In genomic region chr9:134205636-134206316, GRCh38 we compare ENCODE assay signal across 10 cellular contexts. TPM values are rescaled to one million over a fixed set of nuclear protein-coding genes. Genes with fewer than 3 reads are reported as not detected.
DNase-seq lines count a peak whose midpoint lies in the region; ATAC-seq and TF ChIP-seq lines count a peak whose summit lies in the region.
"Had no signal": no experiment of that assay in that cellular context is flagged by ENCODE, and none has a peak within 500 bp of the region (broad histone marks: within the 10 kb centered on the region; RNA-seq: fewer than 3 reads in every experiment).

No MANE protein-coding gene starts in this region.

- no peaks in the 10 kb centered on the region for H3K36me3 Mint-ChIP-seq in nephron progenitor cell (ENCODE audit: low read depth)
- peaks cover 0 to 4% (median 0%) of the 10 kb centered on the region in 5 donors for H3K36me3 Mint-ChIP-seq in naive thymus-derived CD4-positive, alpha-beta T cell

- ATAC-seq in naive thymus-derived CD4-positive, alpha-beta T cell, result no peak
- ATAC-seq in HG02798 (IDR thresholded peaks at IDR 0.05; ENCODE audit: poor library complexity, unreplicated experiment), result no peak

- peaks cover 27 to 41% (median 32%) of the 10 kb centered on the region in 4 donors for H3K4me1 ChIP-seq in esophagus muscularis mucosa
- H3K4me1 ChIP-seq in naive thymus-derived CD4-positive, alpha-beta T cell (ENCODE audit: control insufficient read depth in 2 of 2, insufficient read depth in 2 of 2, low read length in 2 of 2), result no peaks in the 10 kb centered on the region

- no peaks in the 10 kb centered on the region for H3K36me3 ChIP-seq in esophagus muscularis mucosa
- no peaks in the 10 kb centered on the region for H3K36me3 ChIP-seq in naive thymus-derived CD4-positive, alpha-beta T cell (ENCODE audit: control insufficient read depth in 2 of 3, insufficient read depth in 3 of 3, low read length in 3 of 3)

- H3K4me3 Mint-ChIP-seq in nephron progenitor cell, result peak overlapping the region; percentile 15
- no peak overlapping the region for H3K4me3 Mint-ChIP-seq in naive thymus-derived CD4-positive, alpha-beta T cell
- H3K4me3 Mint-ChIP-seq: dendritic cell treated with granulocyte-macrophage colony-stimulating factor and Interleukin-4, amounts not matched to agents 40 ng/mL and 50 ng/mL, for 4 days had no signal

- POLR2A ChIA-PET in naive thymus-derived CD4-positive, alpha-beta T cell (lab: Charles Lee), result no interaction called here

- peaks cover 56% of the 10 kb centered on the region for H3K4me1 Mint-ChIP-seq in nephron progenitor cell
- H3K4me1 Mint-ChIP-seq in naive thymus-derived CD4-positive, alpha-beta T cell, result peaks cover 0 to 3% (median 0%) of the 10 kb centered on the region in 7 donors

- 70% methylated on average over 25 of the region's 25 CpGs for WGBS in esophagus muscularis mucosa

- H3K27me3 ChIP-seq in esophagus muscularis mucosa, result no peaks in the 10 kb centered on the region
- no peaks in the 10 kb centered on the region for H3K27me3 ChIP-seq in naive thymus-derived CD4-positive, alpha-beta T cell (ENCODE audit: control insufficient read depth in 2 of 2, insufficient read depth in 2 of 2, low read length in 2 of 2)

- H3K9me3 ChIP-seq in esophagus muscularis mucosa, result peaks cover 0 to 21% (median 11%) of the 10 kb centered on the region in 4 donors
- H3K9me3 ChIP-seq in naive thymus-derived CD4-positive, alpha-beta T cell (ENCODE audit: control insufficient read depth in 2 of 3, low read length in 3 of 3), result no peaks in the 10 kb centered on the region

- intact Hi-C loops in esophagus muscularis mucosa (cut with DNase I), result no loop called here
- intact Hi-C loops in naive thymus-derived CD4-positive, alpha-beta T cell (cut with micrococcal nuclease), result no loop called here

- peaks cover 12% of the 10 kb centered on the region for H3K27me3 Mint-ChIP-seq in nephron progenitor cell (ENCODE audit: low read depth, poor library complexity)
- peaks cover 0 to 16% (median 2%) of the 10 kb centered on the region in 5 donors for H3K27me3 Mint-ChIP-seq in naive thymus-derived CD4-positive, alpha-beta T cell

- CTCF ChIA-PET in naive thymus-derived CD4-positive, alpha-beta T cell (lab: Charles Lee), result no interaction called here

- DNase-seq in DMS 273 (lab: John Stamatoyannopoulos, UW; ENCODE audit: unreplicated experiment) (peak; percentile 87), NCI-H2227 (lab: John Stamatoyannopoulos, UW; ENCODE audit: unreplicated experiment) (peak; percentile 88), esophagus muscularis mucosa (ENCODE audit: extremely low spot score) (no peak), nephron progenitor cell (no peak), NCI-H1694 treated with DMSO at 0.1 percent for 48 hours (lab: John Stamatoyannopoulos, UW) (no peak), GF-D8 (lab: John Stamatoyannopoulos, UW) (no peak)
- no peak for DNase-seq in naive thymus-derived CD4-positive, alpha-beta T cell
- DNase-seq: T-helper 1 cell had no signal

- H3K27ac ChIP-seq in esophagus muscularis mucosa (replicated peaks in 1 of 4), result peak overlapping the region in 3 of 4 donors; percentile 4 to 23 (median 10)
- no peak overlapping the region for H3K27ac ChIP-seq in naive thymus-derived CD4-positive, alpha-beta T cell (ENCODE audit: low read depth, low read length)

- TF ChIP-seq CTCF in esophagus muscularis mucosa (IDR thresholded peaks at IDR 0.05), result no peak
- no peak for TF ChIP-seq CTCF in nephron progenitor cell (IDR thresholded peaks at IDR 0.05)

- no peak overlapping the region for H3K4me3 ChIP-seq in esophagus muscularis mucosa
- H3K4me3 ChIP-seq in naive thymus-derived CD4-positive, alpha-beta T cell (ENCODE audit: low read length), result no peak overlapping the region

- no peak for TF ChIP-seq POLR2A in esophagus muscularis mucosa (IDR thresholded peaks at IDR 0.05; ENCODE audit: low read depth)

- no peak overlapping the region for H3K27ac Mint-ChIP-seq in nephron progenitor cell
- no peak overlapping the region for H3K27ac Mint-ChIP-seq in naive thymus-derived CD4-positive, alpha-beta T cell
- H3K27ac Mint-ChIP-seq: dendritic cell treated with granulocyte-macrophage colony-stimulating factor and Interleukin-4, amounts not matched to agents 40 ng/mL and 50 ng/mL, for 4 days had no signal

- peaks cover 10% of the 10 kb centered on the region for H3K9me3 Mint-ChIP-seq in nephron progenitor cell
- H3K9me3 Mint-ChIP-seq in naive thymus-derived CD4-positive, alpha-beta T cell, result peaks cover 0 to 34% (median 4%) of the 10 kb centered on the region in 11 donors

- no peak for TF ChIP-seq EP300 in esophagus muscularis mucosa (IDR thresholded peaks at IDR 0.05)

RNA-seq across cellular contexts. Expression of gene RNU6ATAC, which starts 41.4 kb away (rescaled TPM):
- under 1 TPM in 1 of 4 donors, not detected in 3; under 0.01 TPM for total RNA-seq in esophagus muscularis mucosa
- total RNA-seq in naive thymus-derived CD4-positive, alpha-beta T cell, result 10 to 100 TPM; 17.1 to 67.0 (median 31.6) TPM
- not detected for polyA plus RNA-seq in naive thymus-derived CD4-positive, alpha-beta T cell

Comparison
In these comparisons a context has a peak if more than half of its experiments do, and no peak if none do; other contexts are left out.
1. DNase-seq: peak in DMS 273 (single experiment) and NCI-H2227 (single experiment); none in esophagus muscularis mucosa (single experiment), nephron progenitor cell (single experiment), naive thymus-derived CD4-positive, alpha-beta T cell (0 of 9), NCI-H1694 treated with DMSO at 0.1 percent for 48 hours (single experiment) and GF-D8 (single experiment).
2. RNA of gene RNU6ATAC, which starts 41.4 kb away (total RNA-seq): 17.1 to 67.0 TPM in naive thymus-derived CD4-positive, alpha-beta T cell; under 0.01 TPM in esophagus muscularis mucosa; every median in the first group is over 10 times any median in the second.